ENCODE assay signal across 28 cellular contexts in genomic region chr11:34603129-34604001, GRCh38. TPM values are rescaled to one million over a fixed set of nuclear protein-coding genes. Genes with fewer than 3 reads are reported as not detected.
DNase-seq lines count a peak whose midpoint lies in the region; ATAC-seq, FAIRE-seq and TF ChIP-seq lines count a peak whose summit lies in the region.
"Had no signal": no experiment of that assay in that cellular context is flagged by ENCODE, and none has a peak within 500 bp of the region (broad histone marks: within the 10 kb centered on the region; RNA-seq: fewer than 3 reads in every experiment).

No MANE protein-coding gene starts in this region.

- peaks cover 18% of the 10 kb centered on the region for H3K4me1 Mint-ChIP-seq in activated T-cell treated with anti-CD3 and anti-CD28 coated beads, Interleukin-2, amount 50 U/mL, for 72 hours (ENCODE audit: low read depth)

- TF ChIP-seq CTCF in PC-9 (conservative IDR thresholded peaks at IDR 0.05) (no peak), colonic mucosa (IDR thresholded peaks at IDR 0.05) (no peak)

- no peak overlapping the region for H3K27ac Mint-ChIP-seq in activated T-cell treated with anti-CD3 and anti-CD28 coated beads, Interleukin-2, amount 50 U/mL, for 72 hours
- H3K27ac Mint-ChIP-seq: activated CD4-positive, alpha-beta memory T cell treated with anti-CD3 and anti-CD28 coated beads, Interleukin-2, amount 10 ng/mL, durations not matched to agents 7 days and 5 days; activated naive CD8-positive, alpha-beta T cell treated with anti-CD3 and anti-CD28 coated beads for 36 hours; neural progenitor cell had no signal

- DNase-seq in ELF-1 (ENCODE audit: low read depth, low spot score): peak; percentile 32
- no peak for DNase-seq in PC-9
- peak; percentile 75 for DNase-seq in colonic mucosa
- peak; percentile 98 for DNase-seq in small intestine
- no peak for DNase-seq in activated T-cell treated with anti-CD3 and anti-CD28 coated beads, Interleukin-2, amount 50 U/mL, for 72 hours
- DNase-seq in DMS 273 (lab: John Stamatoyannopoulos, UW; ENCODE audit: unreplicated experiment): no peak
- no peak for DNase-seq in GM19238 (ENCODE audit: insufficient read length, low spot score)
- DNase-seq: activated CD4-positive, alpha-beta memory T cell treated with anti-CD3 and anti-CD28 coated beads, Interleukin-2, amount 10 ng/mL, durations not matched to agents 7 days and 5 days; activated naive CD8-positive, alpha-beta T cell treated with anti-CD3 and anti-CD28 coated beads for 36 hours; aorta; C1 segment of cervical spinal cord; foreskin keratinocyte; H7; heart left ventricle; NCI-H2081 treated with DMSO at 0.1 percent for 48 hours; NCI-H345; NCI-H82; right cardiac atrium; SHP77; stimulated activated CD4-positive, alpha-beta T cell treated with anti-CD3 and anti-CD28 coated beads, Interleukin-2, amount 100 ng/mL, for 48 hours; T-helper 9 cell; upper lobe of left lung had no signal

- H3K4me3 Mint-ChIP-seq in activated T-cell treated with anti-CD3 and anti-CD28 coated beads, Interleukin-2, amount 50 U/mL, for 72 hours: no peak overlapping the region
- H3K4me3 Mint-ChIP-seq: activated CD4-positive, alpha-beta memory T cell treated with anti-CD3 and anti-CD28 coated beads, Interleukin-2, amount 10 ng/mL, durations not matched to agents 7 days and 5 days; activated naive CD8-positive, alpha-beta T cell treated with anti-CD3 and anti-CD28 coated beads for 36 hours; neural progenitor cell had no signal

- FAIRE-seq in small intestine (lab: Jason Lieb, UNC): no peak
- FAIRE-seq: D721Med had no signal

- intact Hi-C loops in PC-9 (cut with micrococcal nuclease; ENCODE audit: unreplicated experiment) (no loop called here), colonic mucosa (cut with DNase I) (no loop called here)

- H3K9me2 ChIP-seq in PC-9 (ENCODE audit: insufficient read depth): no peaks in the 10 kb centered on the region

- H3K9me3 ChIP-seq in PC-9 (ENCODE audit: insufficient read depth, low read depth) (0 out of 2 replicates have a peak, but pooled peaks cover 1% of the 10 kb centered on the region), colonic mucosa (no peaks in the 10 kb centered on the region), small intestine (ENCODE audit: control insufficient read depth, low read depth) (no peaks in the 10 kb centered on the region)
- H3K9me3 ChIP-seq: esophagus muscularis mucosa, heart left ventricle, upper lobe of left lung had no signal

- H3K27ac ChIP-seq in PC-9 (no peak overlapping the region), colonic mucosa (peak overlapping the region; percentile 92), small intestine (ENCODE audit: low read depth in 1 of 2, low read length in 1 of 2) (peak overlapping the region; percentile 67 to 97)
- H3K27ac ChIP-seq: cardiac muscle cell, coronary artery, esophagus muscularis mucosa, foreskin keratinocyte, heart left ventricle, neural progenitor cell had no signal

- no TSS peak for BruUV-seq in PC-9 (replicated peaks; lab: Mats Ljungman, UMichigan)

- 24 to 61% (median 32%) methylated on average over 15 of the region's 15 CpGs for WGBS in small intestine, 3 donors

- H3K27me3 ChIP-seq in PC-9 (ENCODE audit: insufficient read depth, low read depth): no peaks in the 10 kb centered on the region
- no peaks in the 10 kb centered on the region for H3K27me3 ChIP-seq in colonic mucosa
- H3K27me3 ChIP-seq in small intestine (ENCODE audit: control insufficient read depth in 2 of 2, insufficient read depth in 2 of 2, low read length in 2 of 2): no peaks in the 10 kb centered on the region
- H3K27me3 ChIP-seq: cardiac muscle cell, esophagus muscularis mucosa, foreskin keratinocyte, heart left ventricle, neural progenitor cell, upper lobe of left lung had no signal

- no peaks in the 10 kb centered on the region for H3K79me2 ChIP-seq in PC-9 (ENCODE audit: low read depth)

- peaks cover 35% of the 10 kb centered on the region for H3K27me3 Mint-ChIP-seq in activated T-cell treated with anti-CD3 and anti-CD28 coated beads, Interleukin-2, amount 50 U/mL, for 72 hours (ENCODE audit: low read depth)

- H3K9ac ChIP-seq in colonic mucosa (ENCODE audit: low read depth in 2 of 2, low read length in 2 of 2): peak overlapping the region in 1 of 2 donors; percentile 81
- H3K9ac ChIP-seq: neural progenitor cell had no signal

- H3K36me3 ChIP-seq in PC-9 (ENCODE audit: low read depth) (no peaks in the 10 kb centered on the region), colonic mucosa (no peaks in the 10 kb centered on the region), small intestine (ENCODE audit: control insufficient read depth in 2 of 2, insufficient read depth in 2 of 2, low read length in 2 of 2) (no peaks in the 10 kb centered on the region)
- H3K36me3 ChIP-seq: cardiac muscle cell, esophagus muscularis mucosa, heart left ventricle, neural progenitor cell, upper lobe of left lung had no signal

- ATAC-seq in activated T-cell treated with anti-CD3 and anti-CD28 coated beads, Interleukin-2, amount 50 U/mL, for 72 hours (replicated peaks in 1 of 2): no peak
- ATAC-seq: activated CD4-positive, CD25-positive, alpha-beta regulatory T cell treated with anti-CD3 and anti-CD28 coated beads, Interleukin-2, amount 50 U/mL, for 24 hours; foreskin keratinocyte; heart left ventricle; right cardiac atrium had no signal

- H3K4me1 ChIP-seq in PC-9 (replicated peaks; ENCODE audit: insufficient read depth) (peaks cover 70% of the 10 kb centered on the region), colonic mucosa (peaks cover 4% of the 10 kb centered on the region), small intestine (ENCODE audit: control insufficient read depth in 2 of 2, insufficient read depth in 1 of 2, low read depth in 1 of 2, low read length in 1 of 2) (peaks cover 15 to 20% of the 10 kb centered on the region in 2 donors)

- no peaks in the 10 kb centered on the region for H3K36me3 Mint-ChIP-seq in activated T-cell treated with anti-CD3 and anti-CD28 coated beads, Interleukin-2, amount 50 U/mL, for 72 hours (ENCODE audit: insufficient read depth in 2 of 2)
- H3K36me3 Mint-ChIP-seq: activated naive CD8-positive, alpha-beta T cell treated with anti-CD3 and anti-CD28 coated beads for 36 hours; neural progenitor cell had no signal

- H3F3A ChIP-seq in PC-9 (ENCODE audit: insufficient read depth, low read depth): peaks cover 63% of the 10 kb centered on the region

- CTCF ChIA-PET in PC-9 (lab: Charles Lee): no interaction called here

- no peaks in the 10 kb centered on the region for H3K9me3 Mint-ChIP-seq in activated T-cell treated with anti-CD3 and anti-CD28 coated beads, Interleukin-2, amount 50 U/mL, for 72 hours
- H3K9me3 Mint-ChIP-seq: activated CD4-positive, alpha-beta memory T cell treated with anti-CD3 and anti-CD28 coated beads, Interleukin-2, amount 10 ng/mL, durations not matched to agents 7 days and 5 days; activated naive CD8-positive, alpha-beta T cell treated with anti-CD3 and anti-CD28 coated beads for 36 hours; neural progenitor cell had no signal

- no peak overlapping the region for H2AFZ ChIP-seq in PC-9
- H2AFZ ChIP-seq: neural progenitor cell had no signal

- H3K4me3 ChIP-seq in PC-9 (no peak overlapping the region), colonic mucosa (no peak overlapping the region), small intestine (ENCODE audit: low read depth in 1 of 2, low read length in 2 of 2) (no peak overlapping the region)
- H3K4me3 ChIP-seq: cardiac muscle cell, coronary artery, esophagus muscularis mucosa, heart left ventricle, neural progenitor cell, upper lobe of left lung had no signal

- peak overlapping the region; percentile 18; the same call in 1 of the 2 replicates for H3K4me2 ChIP-seq in PC-9
- H3K4me2 ChIP-seq: neural progenitor cell had no signal

- POLR2A ChIA-PET in PC-9 (lab: Charles Lee; ENCODE audit: unreplicated experiment): interaction anchor here (0.6 kb wide), 1 partner anchor 68 kb away, joined by 4 read pairs; no protein-coding TSS in a partner anchor

- H4K20me1 ChIP-seq in PC-9 (ENCODE audit: insufficient read depth): no peaks in the 10 kb centered on the region

RNA-seq across cellular contexts. Expression of gene EHF, which starts 17.5 kb away (rescaled TPM):
- total RNA-seq in PC-9 (2021) (85.7 and 118 TPM in 2 replicates), colonic mucosa (100 to 1,000 TPM; 289 to 316 TPM)
- polyA plus RNA-seq in small intestine: 10 to 100 TPM in 2 of 3 donors, 1 to 10 TPM in 1; 7.3 to 54.1 (median 39.4) TPM
- total RNA-seq in activated T-cell treated with anti-CD3 and anti-CD28 coated beads, Interleukin-2, amount 50 U/mL, for 72 hours: not detected
- total RNA-seq: activated CD4-positive, alpha-beta memory T cell treated with anti-CD3 and anti-CD28 coated beads, Interleukin-2, amount 10 ng/mL, durations not matched to agents 7 days and 5 days; activated naive CD8-positive, alpha-beta T cell treated with anti-CD3 and anti-CD28 coated beads for 36 hours; cardiac muscle cell had no signal
- polyA plus RNA-seq: cardiac muscle cell had no signal

Comparison
In these comparisons a context has a peak if more than half of its experiments do, and no peak if none do; other contexts are left out.
1. DNase-seq: peak in ELF-1 (single experiment), colonic mucosa (single experiment) and small intestine (single experiment); none in PC-9 (0 of 2), activated T-cell treated with anti-CD3 and anti-CD28 coated beads, Interleukin-2, amount 50 U/mL, for 72 hours (0 of 2), DMS 273 (single experiment) and GM19238 (single experiment).
2. RNA of gene EHF, which starts 17.5 kb away (total RNA-seq): 289 to 316 TPM in colonic mucosa and 85.7 to 118 TPM in PC-9; not detected in activated T-cell treated with anti-CD3 and anti-CD28 coated beads, Interleukin-2, amount 50 U/mL, for 72 hours; every median in the first group is over 10 times any median in the second.